ENCODE assay signal across 1 cellular context in genomic region chr6:111061493-111061892, GRCh38.
A peak's percentile ranks its signal among the peaks of the same experiment; 100 is the strongest.
TF ChIP-seq lines count a peak whose summit lies in the region.

No MANE protein-coding gene starts in this region.

TF ChIP-seq in K562, 482 proteins besides CTCF, POLR2A, EP300 and RAD21 (continued from another document):
- TF ChIP-seq PBX2 (CRISPR knock-in tag; IDR thresholded peaks at IDR 0.05; ENCODE audit: low read depth) (no peak), PBX2 (tag; conservative IDR thresholded peaks at IDR 0.05; ENCODE audit: low read depth) (peak; percentile 80), CBX1 (IDR thresholded peaks at IDR 0.05; ENCODE audit: low read depth) (no peak), HDGF (IDR thresholded peaks at IDR 0.05) (no peak), KLF1 (tag; IDR thresholded peaks at IDR 0.05) (no peak), CHD2 (IDR thresholded peaks at IDR 0.05; ENCODE audit: low read depth, low read length) (peak; percentile 53; the same call in 1 of the 2 replicates)
- TF ChIP-seq, protein P1, sequence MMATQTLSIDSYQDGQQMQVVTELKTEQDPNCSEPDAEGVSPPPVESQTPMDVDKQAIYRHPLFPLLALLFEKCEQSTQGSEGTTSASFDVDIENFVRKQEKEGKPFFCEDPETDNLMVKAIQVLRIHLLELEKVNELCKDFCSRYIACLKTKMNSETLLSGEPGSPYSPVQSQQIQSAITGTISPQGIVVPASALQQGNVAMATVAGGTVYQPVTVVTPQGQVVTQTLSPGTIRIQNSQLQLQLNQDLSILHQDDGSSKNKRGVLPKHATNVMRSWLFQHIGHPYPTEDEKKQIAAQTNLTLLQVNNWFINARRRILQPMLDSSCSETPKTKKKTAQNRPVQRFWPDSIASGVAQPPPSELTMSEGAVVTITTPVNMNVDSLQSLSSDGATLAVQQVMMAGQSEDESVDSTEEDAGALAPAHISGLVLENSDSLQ (IDR thresholded peaks at IDR 0.05): peak; percentile 58
